Comparison of ENCODE assay signal across 7 cellular contexts in genomic region chr6:145457556-145457955, GRCh38.
"Had no signal": no experiment of that assay in that cellular context is flagged by ENCODE, and none has a peak within 500 bp of the region (broad histone marks: within the 10 kb centered on the region; RNA-seq: fewer than 3 reads in every experiment).

No MANE protein-coding gene starts in this region.

- DNase-seq: H9, HCEC 1CT, IMR-90 had no signal

- H3K4me3 ChIP-seq: GM23338 had no signal

- H3K9me3 Mint-ChIP-seq: GM23338, H9 had no signal

- FAIRE-seq: H1, H54, HTR-8/SVneo had no signal

- H3K4me2 ChIP-seq: GM23338 had no signal

- H3K27ac Mint-ChIP-seq: GM23338, H9 had no signal

- H3K4me3 Mint-ChIP-seq: GM23338, H9 had no signal

- H2AFZ ChIP-seq: GM23338 had no signal
